10 cellular contexts compared by ENCODE assay signal in the genomic region with DNA sequence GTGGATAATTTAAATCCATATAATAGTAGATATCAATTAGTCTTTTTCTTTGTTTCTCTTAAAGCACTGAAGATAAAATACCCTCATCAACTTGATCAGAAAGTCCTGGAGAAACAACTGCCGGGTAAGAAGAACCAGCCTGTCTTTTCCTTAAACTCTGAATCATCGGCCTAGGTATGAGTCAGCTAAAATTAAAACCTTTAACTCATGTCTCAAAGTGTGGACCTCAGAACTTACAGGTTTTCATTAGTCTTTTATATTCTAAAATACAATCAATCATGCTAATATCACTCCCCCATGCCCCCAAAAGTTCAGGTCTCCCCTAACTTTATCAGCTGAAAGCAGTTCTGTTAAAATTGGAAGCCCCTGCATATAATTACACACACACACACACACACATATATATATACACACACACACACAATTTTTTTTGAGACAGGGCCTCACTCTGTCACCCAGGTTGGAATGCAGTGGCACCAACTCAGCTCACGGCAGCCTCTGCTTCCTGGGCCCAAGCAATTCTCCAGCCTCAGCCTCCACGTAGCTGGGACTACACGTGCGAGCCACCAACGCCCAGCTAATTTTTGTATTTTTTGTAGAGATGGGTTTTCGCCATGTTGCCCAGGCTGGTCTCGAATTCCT.
DNase-seq lines count a peak whose midpoint lies in the region; ATAC-seq, FAIRE-seq and TF ChIP-seq lines count a peak whose summit lies in the region.
"Had no signal": no experiment of that assay in that cellular context is flagged by ENCODE, and none has a peak within 500 bp of the region (broad histone marks: within the 10 kb centered on the region; RNA-seq: fewer than 3 reads in every experiment).

No MANE protein-coding gene starts in this region.

- TF ChIP-seq POLR2A in HepG2 (IDR thresholded peaks at IDR 0.05; ENCODE audit: insufficient read depth in 1 of 2, low read depth in 2 of 2, low read length in 2 of 2) (no peak), right lobe of liver (IDR thresholded peaks at IDR 0.05) (no peak), testis (IDR thresholded peaks at IDR 0.05) (no peak)

- 98% methylated on average over 9 of the region's 9 CpGs for WGBS in HepG2 (ENCODE audit: low lambda C conversion rate)
- 80% methylated on average over 5 of the region's 9 CpGs for WGBS in right lobe of liver (ENCODE audit: insufficient coverage, low coverage, low lambda C conversion rate, missing lambda C conversion rate)
- 93 to 94% methylated on average over 9 of the region's 9 CpGs for WGBS in testis, 2 donors

- ATAC-seq in HepG2 = no peak
- ATAC-seq in right lobe of liver = no peak
- no peak for ATAC-seq in GM21447 (IDR thresholded peaks at IDR 0.05; ENCODE audit: unreplicated experiment)

- TF ChIP-seq EP300 in HepG2 (IDR thresholded peaks at IDR 0.05; ENCODE audit: low read depth in 2 of 2, low read length in 2 of 2) = no peak
- no peak for TF ChIP-seq EP300 in HepG2 (CRISPR knock-in tag; IDR thresholded peaks at IDR 0.05; ENCODE audit: borderline replicate concordance)

- TF ChIP-seq CTCF in HepG2 (CRISPR knock-in tag; IDR thresholded peaks at IDR 0.05) = no peak
- no peak for TF ChIP-seq CTCF in right lobe of liver (IDR thresholded peaks at IDR 0.05)
- TF ChIP-seq CTCF in fibroblast of the aortic adventitia (IDR thresholded peaks at IDR 0.05; ENCODE audit: insufficient read depth, low read length) = no peak
- TF ChIP-seq CTCF in testis (IDR thresholded peaks at IDR 0.05) = no peak

- no peak overlapping the region for H3K9ac ChIP-seq in HepG2 (ENCODE audit: insufficient read depth, low read depth, low read length)

- CTCF ChIA-PET in HepG2 (lab: Yijun Ruan, JAX; ENCODE audit: low intra/inter-chr PET ratio, low total read pairs) = no interaction called here

- no peaks in the 10 kb centered on the region for H3K27me3 ChIP-seq in HepG2 (ENCODE audit: control insufficient read depth in 1 of 2, insufficient read depth in 2 of 2, low read length in 2 of 2)
- H3K27me3 ChIP-seq in right lobe of liver = no peaks in the 10 kb centered on the region
- H3K27me3 ChIP-seq in testis = no peaks in the 10 kb centered on the region
- H3K27me3 ChIP-seq: right atrium auricular region had no signal

- no peak for TF ChIP-seq RAD21 in HepG2 (CRISPR knock-in tag; IDR thresholded peaks at IDR 0.05)

- H3K36me3 ChIP-seq in HepG2 (replicated peaks in 1 of 2; ENCODE audit: control insufficient read depth in 1 of 2, insufficient read depth in 2 of 2, low read length in 2 of 2) (peaks cover 23 to 68% of the 10 kb centered on the region in 2 experiments), right lobe of liver (peaks cover 0 to 86% (median 22%) of the 10 kb centered on the region in 4 donors), testis (ENCODE audit: low read depth, missing control alignments) (no peaks in the 10 kb centered on the region)

- H3K9me3 ChIP-seq in HepG2 (ENCODE audit: low read length) = no peaks in the 10 kb centered on the region
- H3K9me3 ChIP-seq in right lobe of liver = no peaks in the 10 kb centered on the region
- H3K9me3 ChIP-seq in testis = no peaks in the 10 kb centered on the region
- H3K9me3 ChIP-seq: right atrium auricular region had no signal

- no peak overlapping the region for H3K4me2 ChIP-seq in HepG2 (ENCODE audit: low read depth, low read length)

- FAIRE-seq in HepG2 (lab: Jason Lieb, UNC) (no peak), TTC549 (lab: Jason Lieb, UNC) (peak; percentile 33)

- intact Hi-C loops in HepG2 (cut with micrococcal nuclease; ENCODE audit: unreplicated experiment) (no loop called here), right lobe of liver (cut with DNase I) (no loop called here), testis (cut with DNase I; ENCODE audit: low total_unique reads) (no loop called here)

- in situ Hi-C loops in HepG2 (cut with HindIII; ENCODE audit: extremely low pct_ligation_motif_present, low pct_unique_long_range_greater_than_20kb) = no loop called here

- no peak overlapping the region for H3K27ac ChIP-seq in HepG2 (ENCODE audit: extremely low read length, insufficient read depth, low read length)
- no peak overlapping the region for H3K27ac ChIP-seq in right lobe of liver
- no peak overlapping the region for H3K27ac ChIP-seq in testis
- H3K27ac ChIP-seq: right atrium auricular region had no signal

- DNase-seq in HepG2 (ENCODE audit: low spot score) (no peak), right lobe of liver (no peak), fibroblast of the aortic adventitia (ENCODE audit: low read depth) (peak; percentile 80), stromal cell of bone marrow (ENCODE audit: low read depth) (peak; percentile 61), testis (no peak), AML-193 (lab: John Stamatoyannopoulos, UW) (no peak)
- DNase-seq: activated CD4-positive, alpha-beta T cell treated with anti-CD3 and anti-CD28 coated beads, Interleukin-2, amount 10 ng/mL, durations not matched to agents 7 days and 5 days had no signal

- H3K79me2 ChIP-seq in HepG2 (ENCODE audit: insufficient read depth, low read length) = no peaks in the 10 kb centered on the region

- no TSS peak for BruUV-seq in HepG2 (replicated peaks; lab: Mats Ljungman, UMichigan)

- H3K4me3 ChIP-seq in HepG2 (replicated peaks in 1 of 3; ENCODE audit: insufficient read depth in 1 of 3, low read depth in 2 of 3, low read length in 3 of 3) (no peak overlapping the region), right lobe of liver (no peak overlapping the region), fibroblast of the aortic adventitia (ENCODE audit: low read depth, low read length) (no peak overlapping the region), testis (no peak overlapping the region)
- H3K4me3 ChIP-seq: right atrium auricular region had no signal

- POLR2A ChIA-PET in HepG2 (lab: Yijun Ruan, JAX) = no interaction called here

- no peaks in the 10 kb centered on the region for H3K4me1 ChIP-seq in HepG2 (ENCODE audit: insufficient read depth, low read length)
- H3K4me1 ChIP-seq in right lobe of liver = no peaks in the 10 kb centered on the region
- no peaks in the 10 kb centered on the region for H3K4me1 ChIP-seq in testis
- H3K4me1 ChIP-seq: right atrium auricular region had no signal

- H2AFZ ChIP-seq in HepG2 (ENCODE audit: low read length) = no peak overlapping the region

- H4K20me1 ChIP-seq in HepG2 (ENCODE audit: insufficient read depth, low read length) = no peaks in the 10 kb centered on the region

TF ChIP-seq in HepG2, 621 proteins besides CTCF, POLR2A, EP300 and RAD21:
- TF ChIP-seq MAFF (IDR thresholded peaks at IDR 0.05; ENCODE audit: low read depth, low read length) (no peak), KDM3A (CRISPR knock-in tag; IDR thresholded peaks at IDR 0.05; ENCODE audit: low read depth) (no peak), GZF1 (CRISPR knock-in tag; IDR thresholded peaks at IDR 0.05) (no peak), NFE2L2 (IDR thresholded peaks at IDR 0.05; ENCODE audit: low read length) (peak; percentile 57; the same call in 1 of the 2 replicates), MAFK (conservative IDR thresholded peaks at IDR 0.05 in 1 of 2, IDR thresholded peaks at IDR 0.05 in 1 of 2; ENCODE audit: low read length in 2 of 2) (peak in 1 of 2 experiments; percentile 12; a peak in 1 of 4 replicates), ZNF713 (CRISPR knock-in tag; IDR thresholded peaks at IDR 0.05) (no peak), FOXA3 (CRISPR knock-in tag; IDR thresholded peaks at IDR 0.05) (no peak), SALL2 (CRISPR knock-in tag; IDR thresholded peaks at IDR 0.05) (no peak), HNRNPK (IDR thresholded peaks at IDR 0.05; ENCODE audit: low read depth, low read length, poor library complexity, severe bottlenecking) (no peak)

Comparison
In these comparisons a context has a peak if more than half of its experiments do, and no peak if none do; other contexts are left out.
1. DNase-seq: peak in fibroblast of the aortic adventitia (single experiment) and stromal cell of bone marrow (single experiment); none in HepG2 (single experiment), right lobe of liver (0 of 3), testis (single experiment) and AML-193 (0 of 2).